8 cellular contexts compared by ENCODE assay signal in genomic region chr1:232627645-232628334, GRCh38. TPM values are rescaled to one million over a fixed set of nuclear protein-coding genes. Genes with fewer than 3 reads are reported as not detected.
A peak's percentile ranks its signal among the peaks of the same experiment; 100 is the strongest.
DNase-seq lines count a peak whose midpoint lies in the region; ATAC-seq and TF ChIP-seq lines count a peak whose summit lies in the region.

No MANE protein-coding gene starts in this region.

- H3K27ac Mint-ChIP-seq in GM23338: no peak overlapping the region
- H3K27ac Mint-ChIP-seq in chondrocyte (ENCODE audit: unreplicated experiment): no peak overlapping the region

- H3K27ac ChIP-seq in GM23338 (ENCODE audit: low read depth) (no peak overlapping the region), muscle layer of duodenum (ENCODE audit: low read length) (peak overlapping the region; percentile 50)

- H3K9me2 ChIP-seq in GM23338 (ENCODE audit: insufficient read depth): no peaks in the 10 kb centered on the region

- H3K4me1 Mint-ChIP-seq in GM23338 (peaks cover 60% of the 10 kb centered on the region), chondrocyte (ENCODE audit: low read depth) (peaks cover 31% of the 10 kb centered on the region)

- H4K20me1 ChIP-seq in GM23338 (replicated peaks; ENCODE audit: insufficient read depth): no peaks in the 10 kb centered on the region; the same call in 1 of the 2 replicates

- H3K27me3 Mint-ChIP-seq in GM23338 (ENCODE audit: insufficient read depth, low read depth, poor library complexity) (peaks cover 29% of the 10 kb centered on the region), chondrocyte (ENCODE audit: low read depth) (no peaks in the 10 kb centered on the region)

- H3K4me2 ChIP-seq in GM23338: peak overlapping the region; percentile 86; the same call in 1 of the 2 replicates

- no peaks in the 10 kb centered on the region for H3K27me3 ChIP-seq in BE2C
- peaks cover 35% of the 10 kb centered on the region for H3K27me3 ChIP-seq in GM23338 (ENCODE audit: insufficient read depth)
- no peaks in the 10 kb centered on the region for H3K27me3 ChIP-seq in muscle layer of duodenum (ENCODE audit: low read depth, low read length)

- H3F3A ChIP-seq in GM23338 (replicated peaks; ENCODE audit: low read depth): no peaks in the 10 kb centered on the region

- no peak overlapping the region for H2AFZ ChIP-seq in GM23338

- H3K4me3 ChIP-seq in BE2C (ENCODE audit: low read depth, low read length) (no peak overlapping the region), GM23338 (no peak overlapping the region), muscle layer of duodenum (ENCODE audit: low read depth in 1 of 2, low read length in 2 of 2) (peak overlapping the region; percentile 87 to 89)

- DNase-seq in BE2C: no peak
- peak; percentile 89 for DNase-seq in GM23338 (ENCODE audit: low spot score)
- DNase-seq in NCI-H460 (ENCODE audit: extremely low read depth, low read depth): peak; percentile 54
- no peak for DNase-seq in chondrocyte (ENCODE audit: low spot score)
- DNase-seq in activated CD8-positive, alpha-beta memory T cell treated with anti-CD3 and anti-CD28 coated beads, Interleukin-2, amount 50 U/mL, for 4 hours: no peak
- no peak for DNase-seq in mesenteric fat pad (ENCODE audit: low spot score)

- H3K79me2 ChIP-seq in GM23338 (replicated peaks; ENCODE audit: insufficient read depth): peaks cover 34% of the 10 kb centered on the region

- peak; percentile 5; the same call in 1 of the 3 replicates for ATAC-seq in GM23338
- no peak for ATAC-seq in HG03457 (IDR thresholded peaks at IDR 0.05; ENCODE audit: unreplicated experiment)

- H3K9me3 ChIP-seq in BE2C (no peaks in the 10 kb centered on the region), muscle layer of duodenum (ENCODE audit: control insufficient read depth in 1 of 2, low read length in 2 of 2) (no peaks in the 10 kb centered on the region)

- H3K36me3 ChIP-seq in BE2C: no peaks in the 10 kb centered on the region
- no peaks in the 10 kb centered on the region for H3K36me3 ChIP-seq in GM23338 (ENCODE audit: insufficient read depth)
- no peaks in the 10 kb centered on the region for H3K36me3 ChIP-seq in muscle layer of duodenum (ENCODE audit: control insufficient read depth in 1 of 2, insufficient read depth in 2 of 2, low read length in 2 of 2)

- H3K4me3 Mint-ChIP-seq in GM23338 (peak overlapping the region; percentile 94; the same call in 2 of the 3 replicates), chondrocyte (ENCODE audit: unreplicated experiment) (peak overlapping the region; percentile 87)

- H3K4me1 ChIP-seq in BE2C: peaks cover 4% of the 10 kb centered on the region; the same call in 1 of the 2 replicates
- peaks cover 26% of the 10 kb centered on the region for H3K4me1 ChIP-seq in GM23338 (ENCODE audit: insufficient read depth)
- H3K4me1 ChIP-seq in muscle layer of duodenum (ENCODE audit: control insufficient read depth in 1 of 2, insufficient read depth in 2 of 2, low read length in 2 of 2): peaks cover 12 to 22% of the 10 kb centered on the region in 2 donors

- TF ChIP-seq CTCF in BE2C (IDR thresholded peaks at IDR 0.05; ENCODE audit: low read depth, low read length) (peak; percentile 65), GM23338 (conservative IDR thresholded peaks at IDR 0.05; ENCODE audit: low read depth in 2 of 2) (peak; percentile 66), chondrocyte (IDR thresholded peaks at IDR 0.05) (peak; percentile 75)

- H3K36me3 Mint-ChIP-seq in GM23338 (ENCODE audit: low read depth): no peaks in the 10 kb centered on the region
- no peaks in the 10 kb centered on the region for H3K36me3 Mint-ChIP-seq in chondrocyte (ENCODE audit: low read depth)

- H3K9me3 Mint-ChIP-seq in GM23338 (no peaks in the 10 kb centered on the region), chondrocyte (ENCODE audit: low read depth) (no peaks in the 10 kb centered on the region)

TF ChIP-seq in GM23338, 12 proteins besides CTCF, POLR2A, EP300 and RAD21:
- TF ChIP-seq EZH2 (IDR thresholded peaks at IDR 0.05; ENCODE audit: low read depth, unreplicated experiment): no peak
- TF ChIP-seq STAT1 (IDR thresholded peaks at IDR 0.05; ENCODE audit: unreplicated experiment): no peak
- no peak for TF ChIP-seq ZNF462 (CRISPR knock-in tag; IDR thresholded peaks at IDR 0.05)
- no peak for TF ChIP-seq ZNF331 (CRISPR knock-in tag; IDR thresholded peaks at IDR 0.05; ENCODE audit: low read depth)
- no peak for TF ChIP-seq ETS1 (IDR thresholded peaks at IDR 0.05)

RNA-seq across cellular contexts. Expression of gene SIPA1L2, which starts 2.1 kb away (rescaled TPM):
- 17.0 TPM for polyA plus RNA-seq in BE2C (2012; ENCODE audit: insufficient read depth, insufficient read length, low read depth)
- total RNA-seq in GM23338 (2014; rRNA removed; shearing (Covaris generic)): 12.0 and 17.0 TPM in 2 replicates
- polyA plus RNA-seq in GM23338 (2016; fragmentation: Nextera tagmentation; extraction: Ambion mirVana): 4.1 and 4.3 TPM in 2 replicates
- total RNA-seq in NCI-H460 (2014; rRNA removed; shearing (Covaris generic)): 8.9 TPM in 2 replicates
- 5.0 and 6.0 TPM in 2 replicates for polyA plus RNA-seq in NCI-H460 (2014; cell fraction: nucleus; rRNA removed)
- total RNA-seq in chondrocyte (8.9 to 9.5 TPM (median 9.0 TPM) in 3 replicates), mesenteric fat pad (28.3 TPM)

Comparison
In these comparisons a context has a peak if more than half of its experiments do, and no peak if none do; other contexts are left out.
1. DNase-seq: peak in GM23338 (single experiment) and NCI-H460 (single experiment); none in BE2C (single experiment), chondrocyte (single experiment), activated CD8-positive, alpha-beta memory T cell treated with anti-CD3 and anti-CD28 coated beads, Interleukin-2, amount 50 U/mL, for 4 hours (single experiment) and mesenteric fat pad (single experiment).
2. H3K4me3 ChIP-seq: peak in muscle layer of duodenum (2 of 2); none in BE2C (single experiment) and GM23338 (single experiment).
3. Peak in every context shown above with its lines, with median percentiles within 50 percentile points of each other: CTCF ChIP-seq.